In genomic region chr12:112170376-112170775, GRCh38 we compare ENCODE assay signal across 8 cellular contexts. TPM values are rescaled to one million over a fixed set of nuclear protein-coding genes. Genes with fewer than 3 reads are reported as not detected.
DNase-seq lines count a peak whose midpoint lies in the region; ATAC-seq, FAIRE-seq and TF ChIP-seq lines count a peak whose summit lies in the region.

No MANE protein-coding gene starts in this region.

- H3K4me1 Mint-ChIP-seq in stimulated activated naive B cell treated with anti-CD40 and anti-IgM and Interleukin-4, amounts not matched to agents 10 μg/mL and 1 μg/mL and 100 μg/mL, for 72 hours = peaks cover 10% of the 10 kb centered on the region in 2 donors

- no peak overlapping the region for H3K4me3 Mint-ChIP-seq in stimulated activated naive B cell treated with anti-CD40 and anti-IgM and Interleukin-4, amounts not matched to agents 10 μg/mL and 1 μg/mL and 100 μg/mL, for 72 hours

- H3K9me3 Mint-ChIP-seq in stimulated activated naive B cell treated with anti-CD40 and anti-IgM and Interleukin-4, amounts not matched to agents 10 μg/mL and 1 μg/mL and 100 μg/mL, for 72 hours = no peaks in the 10 kb centered on the region

- H3K36me3 Mint-ChIP-seq in stimulated activated naive B cell treated with anti-CD40 and anti-IgM and Interleukin-4, amounts not matched to agents 10 μg/mL and 1 μg/mL and 100 μg/mL, for 72 hours = peaks cover 35 to 52% of the 10 kb centered on the region in 2 donors

- no peaks in the 10 kb centered on the region for H3K27me3 Mint-ChIP-seq in stimulated activated naive B cell treated with anti-CD40 and anti-IgM and Interleukin-4, amounts not matched to agents 10 μg/mL and 1 μg/mL and 100 μg/mL, for 72 hours

- DNase-seq in A172 (ENCODE audit: low spot score) (peak; percentile 36), GM19239 (ENCODE audit: insufficient read length, low spot score) (peak; percentile 35), fibroblast of peridontal ligament (ENCODE audit: extremely low read depth) (peak; percentile 39)
- DNase-seq in stimulated activated naive B cell treated with anti-CD40 and anti-IgM and Interleukin-4, amounts not matched to agents 10 μg/mL and 1 μg/mL and 100 μg/mL, for 72 hours = no peak
- DNase-seq in effector CD4-positive, alpha-beta T cell = no peak

- peak; percentile 40; the same call in 1 of the 2 replicates for TF ChIP-seq CTCF in VCaP (conservative IDR thresholded peaks at IDR 0.05)

- peak overlapping the region; percentile 77 for H3K27ac Mint-ChIP-seq in stimulated activated naive B cell treated with anti-CD40 and anti-IgM and Interleukin-4, amounts not matched to agents 10 μg/mL and 1 μg/mL and 100 μg/mL, for 72 hours

- peak; percentile 62 to 75 for ATAC-seq in stimulated activated naive B cell treated with anti-CD40 and anti-IgM and Interleukin-4, amounts not matched to agents 10 μg/mL and 1 μg/mL and 100 μg/mL, for 72 hours (replicated peaks)
- ATAC-seq in esophagus mucosa (no peak), HG02798 (IDR thresholded peaks at IDR 0.05; ENCODE audit: poor library complexity, unreplicated experiment) (no peak)

- no peak for FAIRE-seq in GM19239 (lab: Jason Lieb, UNC)

- H3K27ac ChIP-seq in VCaP = no peak overlapping the region

RNA-seq across cellular contexts. Expression of gene TRAFD1, which starts 45.0 kb away (rescaled TPM):
- total RNA-seq in A172 (2014; rRNA removed; shearing (Covaris generic)) = 30.9 and 31.9 TPM in 2 replicates
- total RNA-seq in esophagus mucosa = 24.0 TPM

Comparison
In these comparisons a context has a peak if more than half of its experiments do, and no peak if none do; other contexts are left out.
1. DNase-seq: peak in A172 (single experiment), GM19239 (single experiment) and fibroblast of peridontal ligament (single experiment); none in stimulated activated naive B cell treated with anti-CD40 and anti-IgM and Interleukin-4, amounts not matched to agents 10 μg/mL and 1 μg/mL and 100 μg/mL, for 72 hours (single experiment) and effector CD4-positive, alpha-beta T cell (single experiment).
2. ATAC-seq: peak in stimulated activated naive B cell treated with anti-CD40 and anti-IgM and Interleukin-4, amounts not matched to agents 10 μg/mL and 1 μg/mL and 100 μg/mL, for 72 hours (2 of 2); none in esophagus mucosa (single experiment) and HG02798 (single experiment).